Comparison of ENCODE assay signal across 18 cellular contexts in genomic region chr12:114655934-114656697, GRCh38. TPM values are rescaled to one million over a fixed set of nuclear protein-coding genes. Genes with fewer than 3 reads are reported as not detected.
DNase-seq lines count a peak whose midpoint lies in the region; FAIRE-seq and TF ChIP-seq lines count a peak whose summit lies in the region.
"Had no signal": no experiment of that assay in that cellular context is flagged by ENCODE, and none has a peak within 500 bp of the region (broad histone marks: within the 10 kb centered on the region; RNA-seq: fewer than 3 reads in every experiment).

No MANE protein-coding gene starts in this region.

- no peak overlapping the region for H3K9ac ChIP-seq in H1 (replicated peaks in 1 of 4; ENCODE audit: extremely low read depth in 1 of 4, low read depth in 3 of 4, low read length in 3 of 4)
- H3K9ac ChIP-seq: parathyroid adenoma had no signal

- intact Hi-C loops in Caco-2 (cut with micrococcal nuclease; ENCODE audit: unreplicated experiment): no loop called here

- H3K9me3 Mint-ChIP-seq in Caco-2 (ENCODE audit: unreplicated experiment): peaks cover 19% of the 10 kb centered on the region
- H3K9me3 Mint-ChIP-seq: immature natural killer cell had no signal

- no peak for TF ChIP-seq CTCF in Caco-2 (IDR thresholded peaks at IDR 0.05; ENCODE audit: insufficient read depth in 1 of 2, low read depth in 1 of 2, low read length in 1 of 2, severe bottlenecking in 1 of 2, unreplicated experiment in 1 of 2)
- no peak for TF ChIP-seq CTCF in H1 (IDR thresholded peaks at IDR 0.05; ENCODE audit: control extremely low read depth in 1 of 3, insufficient read depth in 1 of 3, low read depth in 1 of 3, low read length in 3 of 3)

- TF ChIP-seq EP300 in H1 (IDR thresholded peaks at IDR 0.05; ENCODE audit: borderline replicate concordance in 1 of 2, low read depth in 2 of 2, low read length in 2 of 2): no peak

- no peak overlapping the region for H3K23ac ChIP-seq in H1 (ENCODE audit: insufficient read length)

- H4K91ac ChIP-seq in H1 (replicated peaks; ENCODE audit: insufficient read length, low read length): no peak overlapping the region

- H2AFZ ChIP-seq in H1 (ENCODE audit: low read length): no peak overlapping the region
- H2AFZ ChIP-seq: parathyroid adenoma had no signal

- no peak overlapping the region for H3K14ac ChIP-seq in H1 (ENCODE audit: insufficient read length)

- H2BK20ac ChIP-seq in H1 (ENCODE audit: low read length): peak overlapping the region; percentile 13; the same call in 1 of the 2 replicates

- CTCF ChIA-PET in Caco-2 (lab: Charles Lee) (interaction anchor here (0.7 to 1.4 kb wide), 5 partner anchors 28 to 507 kb away, joined by 3 to 6 read pairs (median 4); partner anchors contain the start of gene TBX3), H1 (lab: Charles Lee; ENCODE audit: partially characterized antibody) (interaction anchor here (0.6 to 5.0 kb wide), 8 partner anchors 8 to 1261 kb away, joined by 3 to 27 read pairs (median 5); no protein-coding TSS in a partner anchor)

- H3K4me1 ChIP-seq in Caco-2: peaks cover 26% of the 10 kb centered on the region
- peaks cover 5 to 19% (median 12%) of the 10 kb centered on the region in 4 experiments for H3K4me1 ChIP-seq in H1 (replicated peaks in 1 of 4; ENCODE audit: control insufficient read depth in 3 of 4, insufficient read depth in 4 of 4, low read length in 3 of 4)
- H3K4me1 ChIP-seq: gastrocnemius medialis, parathyroid adenoma, vagina had no signal

- H3K4me3 ChIP-seq in Caco-2 (ENCODE audit: low read depth, low read length): no peak overlapping the region
- H3K4me3 ChIP-seq in H1 (ENCODE audit: extremely low read depth in 1 of 4, insufficient read depth in 2 of 4, low read depth in 3 of 4, low read length in 4 of 4): no peak overlapping the region
- H3K4me3 ChIP-seq: gastrocnemius medialis, vagina had no signal

- no TSS peak for BruUV-seq in Caco-2 (replicated peaks; lab: Mats Ljungman, UMichigan)

- no peak overlapping the region for H2BK5ac ChIP-seq in H1 (ENCODE audit: low read depth, low read length)

- H3K36me3 ChIP-seq in Caco-2 (ENCODE audit: control insufficient read depth, insufficient read depth, low read length): no peaks in the 10 kb centered on the region
- H3K36me3 ChIP-seq in H1 (ENCODE audit: control insufficient read depth in 2 of 4, insufficient read depth in 4 of 4, low read length in 3 of 4): no peaks in the 10 kb centered on the region
- H3K36me3 ChIP-seq: gastrocnemius medialis, vagina had no signal

- no peaks in the 10 kb centered on the region for H3K36me3 Mint-ChIP-seq in Caco-2 (ENCODE audit: insufficient read depth, unreplicated experiment)
- H3K36me3 Mint-ChIP-seq: immature natural killer cell had no signal

- peaks cover 11% of the 10 kb centered on the region for H3K4me1 Mint-ChIP-seq in Caco-2 (ENCODE audit: low read depth, unreplicated experiment)
- H3K4me1 Mint-ChIP-seq: immature natural killer cell had no signal

- no peaks in the 10 kb centered on the region for H3K79me2 ChIP-seq in H1 (ENCODE audit: control insufficient read depth in 1 of 2, insufficient read depth in 2 of 2, low read length in 2 of 2)
- H3K79me2 ChIP-seq: parathyroid adenoma had no signal

- no peak overlapping the region for H3K56ac ChIP-seq in H1 (replicated peaks; ENCODE audit: insufficient read length, low read depth, low read length)

- POLR2A ChIA-PET in Caco-2 (lab: Charles Lee) (no interaction called here), H1 (lab: Charles Lee; ENCODE audit: partially characterized antibody) (no interaction called here)

- H2BK15ac ChIP-seq in H1 (ENCODE audit: low read length): 0 out of 2 replicates have a peak overlapping the region, but pooled peaks have one; percentile 36

- WGBS in H1 (ENCODE audit: extremely low coverage in 1 of 2, insufficient coverage in 1 of 2, insufficient read length in 1 of 2, insufficient replicate concordance in 2 of 2, low coverage in 1 of 2, low lambda C conversion rate in 2 of 2, missing lambda C conversion rate in 1 of 2), 2 experiments: 88% methylated on average over 12 of the region's 12 CpGs; no CpG with 5 or more reads in 1 of the 2 experiments

- H2BK120ac ChIP-seq in H1 (replicated peaks; ENCODE audit: low read depth, low read length): no peak overlapping the region

- H2AK5ac ChIP-seq in H1 (ENCODE audit: low read depth, low read length): no peak overlapping the region

- H3K79me1 ChIP-seq in H1 (ENCODE audit: low read depth, low read length): no peaks in the 10 kb centered on the region

- no peak overlapping the region for H3K27ac ChIP-seq in H1 (ENCODE audit: low read depth, low read length)
- H3K27ac ChIP-seq: gastrocnemius medialis, parathyroid adenoma, vagina had no signal

- peak overlapping the region; percentile 39; the same call in 1 of the 2 replicates for H2BK12ac ChIP-seq in H1 (ENCODE audit: low read depth, low read length)

- no peak overlapping the region for H4K5ac ChIP-seq in H1 (ENCODE audit: insufficient read length, low read depth, low read length)

- H3K27me3 Mint-ChIP-seq in Caco-2 (ENCODE audit: insufficient read depth, unreplicated experiment): no peaks in the 10 kb centered on the region

- H3K18ac ChIP-seq in H1 (ENCODE audit: extremely low read depth, low read length): no peak overlapping the region

- H3K4me2 ChIP-seq in H1 (ENCODE audit: insufficient read depth in 1 of 2, low read depth in 2 of 2, low read length in 2 of 2): no peak overlapping the region

- no peak overlapping the region for H3K4ac ChIP-seq in H1 (replicated peaks; ENCODE audit: insufficient read length, low read depth, low read length)

- peak overlapping the region; percentile 16 for H3K4me3 Mint-ChIP-seq in Caco-2 (ENCODE audit: unreplicated experiment)
- H3K4me3 Mint-ChIP-seq: immature natural killer cell had no signal

- DNase-seq in Caco-2 (peak; percentile 57 to 60), M059J (ENCODE audit: low read depth) (peak; percentile 32), H1 (ENCODE audit: low read depth in 1 of 2, low spot score in 2 of 2) (no peak), non-pigmented ciliary epithelial cell (ENCODE audit: low read depth) (peak; percentile 85), HK-2 (ENCODE audit: unreplicated experiment) (no peak), AG20443 (ENCODE audit: low spot score) (no peak), activated gamma-delta T cell (lab: John Stamatoyannopoulos, UW) (no peak), erythroblast (lab: John Stamatoyannopoulos, UW) (no peak)
- DNase-seq: activated CD4-positive, alpha-beta T cell treated with anti-CD3 and anti-CD28 coated beads for 4 hours; AML-193; aorta; gastrocnemius medialis; immature natural killer cell; Karpas-422; stimulated activated CD8-positive, alpha-beta memory T cell treated with anti-CD3 and anti-CD28 coated beads, Interleukin-4, amount 100 ng/mL, for 48 hours; T-helper 1 cell had no signal

- H3K27me3 ChIP-seq in Caco-2 (replicated peaks; ENCODE audit: control insufficient read depth, insufficient read depth, low read length) (no peaks in the 10 kb centered on the region), H1 (replicated peaks in 1 of 4; ENCODE audit: control insufficient read depth in 3 of 4, extremely low read depth in 1 of 4, insufficient read depth in 3 of 4, low read length in 3 of 4) (peaks cover 0 to 3% (median 2%) of the 10 kb centered on the region in 4 experiments; a peak in 2 of 7 replicates)
- H3K27me3 ChIP-seq: gastrocnemius medialis, vagina had no signal

- H4K20me1 ChIP-seq in H1 (replicated peaks in 1 of 2; ENCODE audit: control insufficient read depth in 1 of 2, insufficient read depth in 2 of 2, low read length in 2 of 2): no peaks in the 10 kb centered on the region

- no peak for TF ChIP-seq POLR2A in H1 (IDR thresholded peaks at IDR 0.05; ENCODE audit: control extremely low read depth in 1 of 2, low read depth in 2 of 2, low read length in 2 of 2)
- TF ChIP-seq POLR2A in erythroblast (IDR thresholded peaks at IDR 0.05; ENCODE audit: low read length): no peak

- peak overlapping the region; percentile 86 for H3K27ac Mint-ChIP-seq in Caco-2 (ENCODE audit: unreplicated experiment)
- H3K27ac Mint-ChIP-seq: immature natural killer cell had no signal

- no peak for FAIRE-seq in H1 (lab: Jason Lieb, UNC)

- H3K9me3 ChIP-seq in Caco-2 (no peaks in the 10 kb centered on the region), H1 (ENCODE audit: insufficient read depth in 2 of 2, low read depth in 1 of 2, low read length in 1 of 2) (no peaks in the 10 kb centered on the region)
- H3K9me3 ChIP-seq: gastrocnemius medialis, vagina had no signal

- TF ChIP-seq RAD21 in H1 (IDR thresholded peaks at IDR 0.05 in 1 of 2, conservative IDR thresholded peaks at IDR 0.05 in 1 of 2; ENCODE audit: low read depth in 2 of 2, low read length in 2 of 2): no peak

- no peak overlapping the region for H4K8ac ChIP-seq in H1 (ENCODE audit: extremely low read depth, insufficient read depth, low read length)

- no peaks in the 10 kb centered on the region; the same call in 1 of the 2 replicates for H3K23me2 ChIP-seq in H1 (ENCODE audit: low read depth, low read length)

TF ChIP-seq in H1, 55 proteins besides CTCF, POLR2A, EP300 and RAD21 (continues in another document):
- TF ChIP-seq RXRA (IDR thresholded peaks at IDR 0.05; ENCODE audit: insufficient read depth, low read depth, low read length) (no peak), JUND (IDR thresholded peaks at IDR 0.05; ENCODE audit: low read length) (no peak), SRF (IDR thresholded peaks at IDR 0.05; ENCODE audit: low read depth, low read length) (no peak), GABPA (IDR thresholded peaks at IDR 0.05; ENCODE audit: borderline replicate concordance, insufficient read depth, low read length) (no peak), SP4 (IDR thresholded peaks at IDR 0.05; ENCODE audit: low read length) (no peak), FOSL1 (IDR thresholded peaks at IDR 0.05; ENCODE audit: insufficient read depth, low read depth, low read length) (no peak)

RNA-seq across cellular contexts. Expression of gene TBX3, which starts 27.9 kb away (rescaled TPM):
- total RNA-seq in Caco-2 (2022): 47.2 and 54.0 TPM in 2 replicates
- total RNA-seq in M059J (2014; rRNA removed; shearing (Covaris generic)): 50.3 and 90.4 TPM in 2 replicates
- total RNA-seq in H1 (2021; fragmentation: NEBNext Ultra II Directional; extraction: Animal tissue kit (Norgen Biotek cat#: 25700)): 0.29 and 1.0 TPM in 2 replicates
- polyA plus RNA-seq in H1 (2011; rRNA removed): 0.09 TPM in 2 replicates
- polyA plus RNA-seq in H1 (2011; cell fraction: cytosol; rRNA removed): 0.09 TPM
- polyA plus RNA-seq in H1 (2011; cell fraction: nucleus; rRNA removed): 0.20 TPM
- polyA plus RNA-seq in H1 (2012, experiment 1 of 2): 0.12 to 0.38 TPM (median 0.24 TPM) in 4 replicates
- polyA plus RNA-seq in H1 (2012, experiment 2 of 2): 0.18 TPM
- polyA plus RNA-seq in H1 (2013, experiment 1 of 2): 0.30 TPM
- 0.13 TPM for polyA plus RNA-seq in H1 (2013, experiment 2 of 2)
- polyA minus RNA-seq in H1 (2011; rRNA and poly(A)+ RNA removed): 0.09 TPM in 1 of 2 replicates, not detected in the other
- 0.73 TPM for polyA minus RNA-seq in H1 (2011; cell fraction: cytosol; rRNA and poly(A)+ RNA removed)
- polyA minus RNA-seq in H1 (2011; cell fraction: nucleus; rRNA and poly(A)+ RNA removed): 0.50 TPM
- polyA plus RNA-seq: immature natural killer cell had no signal

Comparison
In these comparisons a context has a peak if more than half of its experiments do, and no peak if none do; other contexts are left out.
1. DNase-seq: peak in Caco-2 (2 of 2), M059J (single experiment) and non-pigmented ciliary epithelial cell (single experiment); none in H1 (0 of 2), HK-2 (single experiment), AG20443 (single experiment), activated gamma-delta T cell (single experiment) and erythroblast (0 of 2).
2. RNA of gene TBX3, which starts 27.9 kb away (total RNA-seq): 50.3 to 90.4 TPM in M059J and 47.2 to 54.0 TPM in Caco-2; 0.29 to 1.0 TPM in H1; every median in the first group is over 10 times any median in the second.